Comparison of ENCODE assay signal across 8 cellular contexts in the genomic region with DNA sequence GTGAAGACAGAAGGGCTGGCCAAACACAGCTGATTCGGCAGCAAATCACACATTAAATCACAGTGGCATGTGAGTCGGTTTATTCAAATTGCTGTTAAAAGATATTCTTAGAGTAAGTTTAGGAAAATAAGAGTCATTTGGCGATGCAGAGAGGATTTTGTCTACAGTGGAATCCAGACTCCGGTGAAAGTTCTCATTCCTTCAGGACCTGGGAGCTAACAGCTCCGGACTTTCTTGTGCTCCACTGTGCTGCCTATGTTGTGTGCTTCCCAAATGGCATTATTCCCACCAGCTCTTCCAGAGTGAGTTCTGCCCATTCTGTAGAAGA. TPM values are rescaled to one million over a fixed set of nuclear protein-coding genes. Genes with fewer than 3 reads are reported as not detected.
A peak's percentile ranks its signal among the peaks of the same experiment; 100 is the strongest.
DNase-seq lines count a peak whose midpoint lies in the region; ATAC-seq and TF ChIP-seq lines count a peak whose summit lies in the region.

No MANE protein-coding gene starts in this region.

- H3K36me3 Mint-ChIP-seq in T-helper 2 cell treated with Interferon-gamma antibody and Interleukin-4, amounts not matched to agents 5 μg/mL and 100 μg/mL, for 36 hours (ENCODE audit: low read depth): no peaks in the 10 kb centered on the region
- no peaks in the 10 kb centered on the region; the same call in 1 of the 2 replicates for H3K36me3 Mint-ChIP-seq in WTC11

- 68 to 79% (median 74%) methylated on average over 5 of the region's 5 CpGs for WGBS in adrenal gland, 4 donors

- TF ChIP-seq POLR2A in adrenal gland (IDR thresholded peaks at IDR 0.05): no peak

- H3K9me3 Mint-ChIP-seq in T-helper 2 cell treated with Interferon-gamma antibody and Interleukin-4, amounts not matched to agents 5 μg/mL and 100 μg/mL, for 36 hours: peaks cover 5% of the 10 kb centered on the region
- H3K9me3 Mint-ChIP-seq in WTC11: peaks cover 7% of the 10 kb centered on the region

- H3K27me3 ChIP-seq in adrenal gland (no peaks in the 10 kb centered on the region), left lung (no peaks in the 10 kb centered on the region), subcutaneous abdominal adipose tissue (ENCODE audit: control insufficient read depth in 5 of 5, insufficient read depth in 4 of 5, low read length in 5 of 5) (no peaks in the 10 kb centered on the region)

- ATAC-seq in left lung: no peak
- no peak for ATAC-seq in WTC11
- no peak for ATAC-seq in esophagus mucosa

- no peaks in the 10 kb centered on the region for H3K27me3 Mint-ChIP-seq in T-helper 2 cell treated with Interferon-gamma antibody and Interleukin-4, amounts not matched to agents 5 μg/mL and 100 μg/mL, for 36 hours (ENCODE audit: low read depth)
- H3K27me3 Mint-ChIP-seq in WTC11 (ENCODE audit: low read depth): no peaks in the 10 kb centered on the region

- H3K9me3 ChIP-seq in adrenal gland (replicated peaks in 1 of 3) (no peaks in the 10 kb centered on the region), left lung (no peaks in the 10 kb centered on the region), subcutaneous abdominal adipose tissue (ENCODE audit: control insufficient read depth in 5 of 5, low read length in 5 of 5) (no peaks in the 10 kb centered on the region)

- TF ChIP-seq CTCF in adrenal gland (IDR thresholded peaks at IDR 0.05) (no peak), left lung (IDR thresholded peaks at IDR 0.05) (no peak), WTC11 (IDR thresholded peaks at IDR 0.05) (no peak)

- peaks cover 0 to 16% of the 10 kb centered on the region in 2 donors for H3K4me1 ChIP-seq in adrenal gland (replicated peaks in 1 of 2)
- H3K4me1 ChIP-seq in left lung: peaks cover 0 to 33% of the 10 kb centered on the region in 2 donors
- peaks cover 0 to 34% (median 18%) of the 10 kb centered on the region in 5 donors for H3K4me1 ChIP-seq in subcutaneous abdominal adipose tissue (ENCODE audit: control insufficient read depth in 5 of 5, insufficient read depth in 5 of 5, low read length in 5 of 5)

- H3K4me3 ChIP-seq in adrenal gland: no peak overlapping the region
- no peak overlapping the region for H3K4me3 ChIP-seq in left lung
- H3K4me3 ChIP-seq in subcutaneous abdominal adipose tissue (ENCODE audit: low read depth in 1 of 5, low read length in 5 of 5): peak overlapping the region in 2 of 5 donors; percentile 18 to 22

- H3K4me1 Mint-ChIP-seq in T-helper 2 cell treated with Interferon-gamma antibody and Interleukin-4, amounts not matched to agents 5 μg/mL and 100 μg/mL, for 36 hours (ENCODE audit: low read depth): peaks cover 16% of the 10 kb centered on the region
- H3K4me1 Mint-ChIP-seq in WTC11: peaks cover 18% of the 10 kb centered on the region

- CTCF ChIA-PET in WTC11 (lab: Charles Lee): interaction anchor here (1.3 kb wide), 1 partner anchor 78 kb away, joined by 3 read pairs; no protein-coding TSS in a partner anchor

- POLR2A ChIA-PET in WTC11 (lab: Charles Lee): interaction anchor here (4.3 kb wide), 1 partner anchor 78 kb away, joined by 44 read pairs; a partner anchor contains a TSS

- H3K27ac Mint-ChIP-seq in T-helper 2 cell treated with Interferon-gamma antibody and Interleukin-4, amounts not matched to agents 5 μg/mL and 100 μg/mL, for 36 hours: peak overlapping the region; percentile 65
- no peak overlapping the region for H3K27ac Mint-ChIP-seq in WTC11

- intact Hi-C loops in adrenal gland (cut with DNase I) (loop anchor here (10.0 kb wide), 2 partner anchors 68 to 78 kb away; a partner anchor contains a TSS), left lung (cut with DNase I) (loop anchor here in 1 of 2 donors (10.0 kb wide), 1 partner anchor 78 kb away; a partner anchor contains a TSS)

- no peak for DNase-seq in T-helper 2 cell treated with Interferon-gamma antibody and Interleukin-4, amounts not matched to agents 5 μg/mL and 100 μg/mL, for 36 hours (ENCODE audit: low spot score)
- DNase-seq in T-helper 2 cell (no peak), adrenal gland (no peak), left lung (no peak), WTC11 (ENCODE audit: low spot score) (no peak), dedifferentiated amniotic fluid mesenchymal stem cell (ENCODE audit: extremely low spot score) (no peak)

- peak overlapping the region; percentile 91 for H3K4me3 Mint-ChIP-seq in T-helper 2 cell treated with Interferon-gamma antibody and Interleukin-4, amounts not matched to agents 5 μg/mL and 100 μg/mL, for 36 hours
- no peak overlapping the region for H3K4me3 Mint-ChIP-seq in WTC11

- H3K9ac ChIP-seq in subcutaneous abdominal adipose tissue (ENCODE audit: low read length in 5 of 5): peak overlapping the region in 3 of 5 donors; percentile 16 to 63 (median 19)

- H3K27ac ChIP-seq in adrenal gland (peak overlapping the region in 3 of 5 donors; percentile 4 to 94 (median 18)), left lung (peak overlapping the region; percentile 93 to 99), subcutaneous abdominal adipose tissue (ENCODE audit: low read depth, low read length) (peak overlapping the region; percentile 98)

- H3K36me3 ChIP-seq in adrenal gland (replicated peaks in 1 of 2) (no peaks in the 10 kb centered on the region), left lung (no peaks in the 10 kb centered on the region), subcutaneous abdominal adipose tissue (ENCODE audit: control insufficient read depth in 5 of 5, insufficient read depth in 5 of 5, low read length in 5 of 5) (no peaks in the 10 kb centered on the region)

TF ChIP-seq in WTC11, 78 proteins besides CTCF, POLR2A, EP300 and RAD21 (continues in another document):
- TF ChIP-seq SP1 (CRISPR knock-in tag; conservative IDR thresholded peaks at IDR 0.05): no peak
- TF ChIP-seq ZNF232 (CRISPR knock-in tag; IDR thresholded peaks at IDR 0.05): no peak
- TF ChIP-seq, protein P1, sequence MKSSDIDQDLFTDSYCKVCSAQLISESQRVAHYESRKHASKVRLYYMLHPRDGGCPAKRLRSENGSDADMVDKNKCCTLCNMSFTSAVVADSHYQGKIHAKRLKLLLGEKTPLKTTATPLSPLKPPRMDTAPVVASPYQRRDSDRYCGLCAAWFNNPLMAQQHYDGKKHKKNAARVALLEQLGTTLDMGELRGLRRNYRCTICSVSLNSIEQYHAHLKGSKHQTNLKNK (CRISPR knock-in tag; IDR thresholded peaks at IDR 0.05): no peak
- TF ChIP-seq, protein P2, sequence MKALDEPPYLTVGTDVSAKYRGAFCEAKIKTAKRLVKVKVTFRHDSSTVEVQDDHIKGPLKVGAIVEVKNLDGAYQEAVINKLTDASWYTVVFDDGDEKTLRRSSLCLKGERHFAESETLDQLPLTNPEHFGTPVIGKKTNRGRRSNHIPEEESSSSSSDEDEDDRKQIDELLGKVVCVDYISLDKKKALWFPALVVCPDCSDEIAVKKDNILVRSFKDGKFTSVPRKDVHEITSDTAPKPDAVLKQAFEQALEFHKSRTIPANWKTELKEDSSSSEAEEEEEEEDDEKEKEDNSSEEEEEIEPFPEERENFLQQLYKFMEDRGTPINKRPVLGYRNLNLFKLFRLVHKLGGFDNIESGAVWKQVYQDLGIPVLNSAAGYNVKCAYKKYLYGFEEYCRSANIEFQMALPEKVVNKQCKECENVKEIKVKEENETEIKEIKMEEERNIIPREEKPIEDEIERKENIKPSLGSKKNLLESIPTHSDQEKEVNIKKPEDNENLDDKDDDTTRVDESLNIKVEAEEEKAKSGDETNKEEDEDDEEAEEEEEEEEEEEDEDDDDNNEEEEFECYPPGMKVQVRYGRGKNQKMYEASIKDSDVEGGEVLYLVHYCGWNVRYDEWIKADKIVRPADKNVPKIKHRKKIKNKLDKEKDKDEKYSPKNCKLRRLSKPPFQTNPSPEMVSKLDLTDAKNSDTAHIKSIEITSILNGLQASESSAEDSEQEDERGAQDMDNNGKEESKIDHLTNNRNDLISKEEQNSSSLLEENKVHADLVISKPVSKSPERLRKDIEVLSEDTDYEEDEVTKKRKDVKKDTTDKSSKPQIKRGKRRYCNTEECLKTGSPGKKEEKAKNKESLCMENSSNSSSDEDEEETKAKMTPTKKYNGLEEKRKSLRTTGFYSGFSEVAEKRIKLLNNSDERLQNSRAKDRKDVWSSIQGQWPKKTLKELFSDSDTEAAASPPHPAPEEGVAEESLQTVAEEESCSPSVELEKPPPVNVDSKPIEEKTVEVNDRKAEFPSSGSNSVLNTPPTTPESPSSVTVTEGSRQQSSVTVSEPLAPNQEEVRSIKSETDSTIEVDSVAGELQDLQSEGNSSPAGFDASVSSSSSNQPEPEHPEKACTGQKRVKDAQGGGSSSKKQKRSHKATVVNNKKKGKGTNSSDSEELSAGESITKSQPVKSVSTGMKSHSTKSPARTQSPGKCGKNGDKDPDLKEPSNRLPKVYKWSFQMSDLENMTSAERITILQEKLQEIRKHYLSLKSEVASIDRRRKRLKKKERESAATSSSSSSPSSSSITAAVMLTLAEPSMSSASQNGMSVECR (CRISPR knock-in tag; IDR thresholded peaks at IDR 0.05; ENCODE audit: borderline replicate concordance): no peak
- TF ChIP-seq, protein P3, sequence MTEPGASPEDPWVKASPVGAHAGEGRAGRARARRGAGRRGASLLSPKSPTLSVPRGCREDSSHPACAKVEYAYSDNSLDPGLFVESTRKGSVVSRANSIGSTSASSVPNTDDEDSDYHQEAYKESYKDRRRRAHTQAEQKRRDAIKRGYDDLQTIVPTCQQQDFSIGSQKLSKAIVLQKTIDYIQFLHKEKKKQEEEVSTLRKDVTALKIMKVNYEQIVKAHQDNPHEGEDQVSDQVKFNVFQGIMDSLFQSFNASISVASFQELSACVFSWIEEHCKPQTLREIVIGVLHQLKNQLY (CRISPR knock-in tag; IDR thresholded peaks at IDR 0.05): no peak

RNA-seq across cellular contexts. Expression of a gene that starts 1.5 kb away (rescaled TPM):
- 10 to 100 TPM; 10.2 to 32.8 (median 13.3) TPM for total RNA-seq in adrenal gland
- polyA plus RNA-seq in adrenal gland: 10 to 100 TPM in 1 of 3 donors, 1 to 10 TPM in 2; 3.8 to 14.2 (median 4.8) TPM
- 10 to 100 TPM in 1 of 2 donors, 1 to 10 TPM in 1; 4.9 to 11.0 TPM for total RNA-seq in left lung
- total RNA-seq in WTC11 (2021): 4.8 to 5.3 TPM (median 5.1 TPM) in 3 replicates
- 3.8 TPM for total RNA-seq in esophagus mucosa

Comparison
In these comparisons a context has a peak if more than half of its experiments do, and no peak if none do; other contexts are left out.
1. H3K27ac ChIP-seq: peak in every context shown above with its lines; median percentile 98 in subcutaneous abdominal adipose tissue; 96 in left lung; 18 in adrenal gland.